1 cellular context compared by ENCODE assay signal in the genomic region with DNA sequence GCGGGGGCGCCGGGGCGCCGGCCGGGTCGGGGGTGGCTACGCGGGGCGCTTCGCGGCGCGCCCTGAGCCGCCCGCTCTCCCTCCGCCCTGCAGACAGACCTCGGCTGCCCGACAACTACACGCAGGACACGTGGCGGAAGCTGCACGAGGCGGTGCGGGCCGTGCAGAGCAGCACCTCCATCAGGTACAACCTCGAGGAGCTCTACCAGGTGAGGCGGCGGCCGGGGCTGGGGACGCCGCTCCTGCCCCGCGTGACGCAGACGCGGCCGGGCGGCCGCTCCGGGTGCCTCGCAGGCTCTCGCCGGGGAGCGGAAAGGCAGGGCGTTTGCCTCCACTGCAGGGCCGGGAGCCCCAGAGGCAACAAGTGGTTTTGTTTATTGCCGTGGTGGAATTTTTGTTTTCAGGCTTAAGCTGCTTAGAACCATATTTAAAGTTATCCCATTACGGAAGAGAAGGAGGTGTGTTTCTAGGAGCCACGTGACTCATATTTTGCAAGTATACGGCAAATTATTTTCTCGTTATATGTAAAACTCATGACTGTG.
TF ChIP-seq lines count a peak whose summit lies in the region.

No MANE protein-coding gene starts in this region.

TF ChIP-seq in HepG2, 621 proteins besides CTCF, POLR2A, EP300 and RAD21 (continued from another document and continues in another):
- TF ChIP-seq FLYWCH1 (CRISPR knock-in tag; IDR thresholded peaks at IDR 0.05) (no peak), FOXA1 (IDR thresholded peaks at IDR 0.05) (no peak), FOXA1 (CRISPR knock-in tag; IDR thresholded peaks at IDR 0.05) (no peak), KAT7 (CRISPR knock-in tag; IDR thresholded peaks at IDR 0.05; ENCODE audit: borderline replicate concordance) (peak; percentile 66; the same call in 1 of the 2 replicates), ZNF883 (CRISPR knock-in tag; IDR thresholded peaks at IDR 0.05; ENCODE audit: not compliant biosample characterization) (peak; percentile 86), ETV6 (CRISPR knock-in tag; conservative IDR thresholded peaks at IDR 0.05) (no peak), SUZ12 (IDR thresholded peaks at IDR 0.05; ENCODE audit: low read depth, low read length) (no peak), ARHGAP35 (CRISPR knock-in tag; IDR thresholded peaks at IDR 0.05; ENCODE audit: borderline replicate concordance) (peak; percentile 88), ZNF776 (CRISPR knock-in tag; IDR thresholded peaks at IDR 0.05) (no peak; the same call in 1 of the 2 replicates), CBX2 (IDR thresholded peaks at IDR 0.05; ENCODE audit: low read depth, low read length) (no peak), CBX2 (CRISPR knock-in tag; IDR thresholded peaks at IDR 0.05; ENCODE audit: low read depth) (no peak), STAG1 (CRISPR knock-in tag; IDR thresholded peaks at IDR 0.05) (0 out of 2 replicates have a peak, but pooled peaks have one; percentile 4), ZNF335 (CRISPR knock-in tag; IDR thresholded peaks at IDR 0.05) (no peak), ESRRA (CRISPR knock-in tag; IDR thresholded peaks at IDR 0.05; ENCODE audit: low read depth) (no peak), SKI (IDR thresholded peaks at IDR 0.05; ENCODE audit: partially characterized antibody) (no peak), ZNF232 (CRISPR knock-in tag; IDR thresholded peaks at IDR 0.05; ENCODE audit: borderline replicate concordance) (peak; percentile 74; the same call in 1 of the 2 replicates), TAF15 (IDR thresholded peaks at IDR 0.05; ENCODE audit: low read depth, low read length, poor library complexity, severe bottlenecking) (no peak), REPIN1 (CRISPR knock-in tag; IDR thresholded peaks at IDR 0.05; ENCODE audit: borderline replicate concordance, low read depth) (peak; percentile 42; the same call in 1 of the 2 replicates), ZBTB20 (CRISPR knock-in tag; IDR thresholded peaks at IDR 0.05; ENCODE audit: borderline replicate concordance, low read depth) (no peak; the same call in 1 of the 2 replicates), JUND (CRISPR knock-in tag; IDR thresholded peaks at IDR 0.05) (no peak), ZNF234 (CRISPR knock-in tag; conservative IDR thresholded peaks at IDR 0.05) (peak; percentile 79; the same call in 1 of the 2 replicates), MXI1 (IDR thresholded peaks at IDR 0.05; ENCODE audit: borderline replicate concordance, low read depth, low read length) (peak; percentile 74), ZBTB7A (CRISPR knock-in tag; IDR thresholded peaks at IDR 0.05) (no peak), KDM1A (CRISPR knock-in tag; IDR thresholded peaks at IDR 0.05) (0 out of 2 replicates have a peak, but pooled peaks have one; percentile 18), ADNP (CRISPR knock-in tag; IDR thresholded peaks at IDR 0.05) (no peak), ZNF570 (CRISPR knock-in tag; IDR thresholded peaks at IDR 0.05; ENCODE audit: borderline replicate concordance) (no peak), HOXA5 (CRISPR knock-in tag; IDR thresholded peaks at IDR 0.05) (peak; percentile 46; the same call in 1 of the 2 replicates), ZNF83 (CRISPR knock-in tag; IDR thresholded peaks at IDR 0.05; ENCODE audit: borderline replicate concordance) (no peak), KMT2A (CRISPR knock-in tag; IDR thresholded peaks at IDR 0.05) (0 out of 2 replicates have a peak, but pooled peaks have one; percentile 26), NFYC (CRISPR knock-in tag; IDR thresholded peaks at IDR 0.05) (no peak), KLF13 (CRISPR knock-in tag; IDR thresholded peaks at IDR 0.05) (no peak), HMGA1 (CRISPR knock-in tag; conservative IDR thresholded peaks at IDR 0.05) (no peak), HMG20B (CRISPR knock-in tag; conservative IDR thresholded peaks at IDR 0.05) (no peak), ZNF674 (CRISPR knock-in tag; IDR thresholded peaks at IDR 0.05; ENCODE audit: low read depth) (0 out of 2 replicates have a peak, but pooled peaks have one; percentile 65), ATF1 (CRISPR knock-in tag; IDR thresholded peaks at IDR 0.05) (no peak), ELF1 (CRISPR knock-in tag; IDR thresholded peaks at IDR 0.05) (no peak), CCDC6 (CRISPR knock-in tag; IDR thresholded peaks at IDR 0.05) (peak; percentile 65; the same call in 1 of the 2 replicates), RELA (CRISPR knock-in tag; IDR thresholded peaks at IDR 0.05) (no peak), MED13 (CRISPR knock-in tag; IDR thresholded peaks at IDR 0.05) (no peak), YEATS2 (CRISPR knock-in tag; IDR thresholded peaks at IDR 0.05; ENCODE audit: borderline replicate concordance) (no peak), AKAP8 (CRISPR knock-in tag; IDR thresholded peaks at IDR 0.05) (peak; percentile 83)
- TF ChIP-seq, protein P1, sequence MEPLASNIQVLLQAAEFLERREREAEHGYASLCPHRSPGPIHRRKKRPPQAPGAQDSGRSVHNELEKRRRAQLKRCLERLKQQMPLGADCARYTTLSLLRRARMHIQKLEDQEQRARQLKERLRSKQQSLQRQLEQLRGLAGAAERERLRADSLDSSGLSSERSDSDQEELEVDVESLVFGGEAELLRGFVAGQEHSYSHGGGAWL (CRISPR knock-in tag; IDR thresholded peaks at IDR 0.05) = peak; percentile 94
- TF ChIP-seq, protein P2, sequence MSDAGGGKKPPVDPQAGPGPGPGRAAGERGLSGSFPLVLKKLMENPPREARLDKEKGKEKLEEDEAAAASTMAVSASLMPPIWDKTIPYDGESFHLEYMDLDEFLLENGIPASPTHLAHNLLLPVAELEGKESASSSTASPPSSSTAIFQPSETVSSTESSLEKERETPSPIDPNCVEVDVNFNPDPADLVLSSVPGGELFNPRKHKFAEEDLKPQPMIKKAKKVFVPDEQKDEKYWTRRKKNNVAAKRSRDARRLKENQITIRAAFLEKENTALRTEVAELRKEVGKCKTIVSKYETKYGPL (CRISPR knock-in tag; IDR thresholded peaks at IDR 0.05) = no peak
- TF ChIP-seq, protein P3, sequence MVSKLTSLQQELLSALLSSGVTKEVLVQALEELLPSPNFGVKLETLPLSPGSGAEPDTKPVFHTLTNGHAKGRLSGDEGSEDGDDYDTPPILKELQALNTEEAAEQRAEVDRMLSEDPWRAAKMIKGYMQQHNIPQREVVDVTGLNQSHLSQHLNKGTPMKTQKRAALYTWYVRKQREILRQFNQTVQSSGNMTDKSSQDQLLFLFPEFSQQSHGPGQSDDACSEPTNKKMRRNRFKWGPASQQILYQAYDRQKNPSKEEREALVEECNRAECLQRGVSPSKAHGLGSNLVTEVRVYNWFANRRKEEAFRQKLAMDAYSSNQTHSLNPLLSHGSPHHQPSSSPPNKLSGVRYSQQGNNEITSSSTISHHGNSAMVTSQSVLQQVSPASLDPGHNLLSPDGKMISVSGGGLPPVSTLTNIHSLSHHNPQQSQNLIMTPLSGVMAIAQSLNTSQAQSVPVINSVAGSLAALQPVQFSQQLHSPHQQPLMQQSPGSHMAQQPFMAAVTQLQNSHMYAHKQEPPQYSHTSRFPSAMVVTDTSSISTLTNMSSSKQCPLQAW (CRISPR knock-in tag; IDR thresholded peaks at IDR 0.05) = no peak
- TF ChIP-seq, protein P4, sequence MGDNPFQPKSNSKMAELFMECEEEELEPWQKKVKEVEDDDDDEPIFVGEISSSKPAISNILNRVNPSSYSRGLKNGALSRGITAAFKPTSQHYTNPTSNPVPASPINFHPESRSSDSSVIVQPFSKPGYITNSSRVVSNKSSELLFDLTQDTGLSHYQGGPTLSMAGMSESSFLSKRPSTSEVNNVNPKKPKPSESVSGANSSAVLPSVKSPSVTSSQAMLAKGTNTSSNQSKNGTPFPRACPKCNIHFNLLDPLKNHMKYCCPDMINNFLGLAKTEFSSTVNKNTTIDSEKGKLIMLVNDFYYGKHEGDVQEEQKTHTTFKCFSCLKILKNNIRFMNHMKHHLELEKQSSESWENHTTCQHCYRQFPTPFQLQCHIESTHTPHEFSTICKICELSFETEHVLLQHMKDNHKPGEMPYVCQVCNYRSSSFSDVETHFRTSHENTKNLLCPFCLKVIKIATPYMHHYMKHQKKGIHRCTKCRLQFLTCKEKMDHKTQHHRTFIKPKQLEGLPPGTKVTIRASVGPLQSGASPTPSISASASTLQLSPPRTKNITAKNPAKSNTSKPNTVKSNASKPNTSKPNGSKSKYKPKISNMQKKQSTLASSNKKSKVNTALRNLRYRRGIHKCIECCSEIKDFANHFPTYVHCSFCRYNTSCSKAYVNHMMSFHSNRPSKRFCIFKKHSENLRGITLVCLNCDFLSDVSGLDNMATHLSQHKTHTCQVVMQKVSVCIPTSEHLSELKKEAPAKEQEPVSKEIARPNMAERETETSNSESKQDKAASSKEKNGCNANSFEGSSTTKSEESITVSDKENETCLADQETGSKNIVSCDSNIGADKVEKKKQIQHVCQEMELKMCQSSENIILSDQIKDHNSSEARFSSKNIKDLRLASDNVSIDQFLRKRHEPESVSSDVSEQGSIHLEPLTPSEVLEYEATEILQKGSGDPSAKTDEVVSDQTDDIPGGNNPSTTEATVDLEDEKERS (CRISPR knock-in tag; IDR thresholded peaks at IDR 0.05) = no peak
- TF ChIP-seq, protein P5, sequence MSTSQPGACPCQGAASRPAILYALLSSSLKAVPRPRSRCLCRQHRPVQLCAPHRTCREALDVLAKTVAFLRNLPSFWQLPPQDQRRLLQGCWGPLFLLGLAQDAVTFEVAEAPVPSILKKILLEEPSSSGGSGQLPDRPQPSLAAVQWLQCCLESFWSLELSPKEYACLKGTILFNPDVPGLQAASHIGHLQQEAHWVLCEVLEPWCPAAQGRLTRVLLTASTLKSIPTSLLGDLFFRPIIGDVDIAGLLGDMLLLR (CRISPR knock-in tag; IDR thresholded peaks at IDR 0.05) = peak; percentile 88; the same call in 1 of the 2 replicates
- TF ChIP-seq, protein P6, sequence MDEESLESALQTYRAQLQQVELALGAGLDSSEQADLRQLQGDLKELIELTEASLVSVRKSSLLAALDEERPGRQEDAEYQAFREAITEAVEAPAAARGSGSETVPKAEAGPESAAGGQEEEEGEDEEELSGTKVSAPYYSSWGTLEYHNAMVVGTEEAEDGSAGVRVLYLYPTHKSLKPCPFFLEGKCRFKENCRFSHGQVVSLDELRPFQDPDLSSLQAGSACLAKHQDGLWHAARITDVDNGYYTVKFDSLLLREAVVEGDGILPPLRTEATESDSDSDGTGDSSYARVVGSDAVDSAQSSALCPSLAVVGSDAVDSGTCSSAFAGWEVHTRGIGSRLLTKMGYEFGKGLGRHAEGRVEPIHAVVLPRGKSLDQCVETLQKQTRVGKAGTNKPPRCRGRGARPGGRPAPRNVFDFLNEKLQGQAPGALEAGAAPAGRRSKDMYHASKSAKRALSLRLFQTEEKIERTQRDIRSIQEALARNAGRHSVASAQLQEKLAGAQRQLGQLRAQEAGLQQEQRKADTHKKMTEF (CRISPR knock-in tag; IDR thresholded peaks at IDR 0.05) = peak; percentile 22; the same call in 1 of the 2 replicates
- TF ChIP-seq, protein P7, sequence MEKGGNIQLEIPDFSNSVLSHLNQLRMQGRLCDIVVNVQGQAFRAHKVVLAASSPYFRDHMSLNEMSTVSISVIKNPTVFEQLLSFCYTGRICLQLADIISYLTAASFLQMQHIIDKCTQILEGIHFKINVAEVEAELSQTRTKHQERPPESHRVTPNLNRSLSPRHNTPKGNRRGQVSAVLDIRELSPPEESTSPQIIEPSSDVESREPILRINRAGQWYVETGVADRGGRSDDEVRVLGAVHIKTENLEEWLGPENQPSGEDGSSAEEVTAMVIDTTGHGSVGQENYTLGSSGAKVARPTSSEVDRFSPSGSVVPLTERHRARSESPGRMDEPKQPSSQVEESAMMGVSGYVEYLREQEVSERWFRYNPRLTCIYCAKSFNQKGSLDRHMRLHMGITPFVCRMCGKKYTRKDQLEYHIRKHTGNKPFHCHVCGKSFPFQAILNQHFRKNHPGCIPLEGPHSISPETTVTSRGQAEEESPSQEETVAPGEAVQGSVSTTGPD (CRISPR knock-in tag; IDR thresholded peaks at IDR 0.05) = no peak
- TF ChIP-seq, protein P8, sequence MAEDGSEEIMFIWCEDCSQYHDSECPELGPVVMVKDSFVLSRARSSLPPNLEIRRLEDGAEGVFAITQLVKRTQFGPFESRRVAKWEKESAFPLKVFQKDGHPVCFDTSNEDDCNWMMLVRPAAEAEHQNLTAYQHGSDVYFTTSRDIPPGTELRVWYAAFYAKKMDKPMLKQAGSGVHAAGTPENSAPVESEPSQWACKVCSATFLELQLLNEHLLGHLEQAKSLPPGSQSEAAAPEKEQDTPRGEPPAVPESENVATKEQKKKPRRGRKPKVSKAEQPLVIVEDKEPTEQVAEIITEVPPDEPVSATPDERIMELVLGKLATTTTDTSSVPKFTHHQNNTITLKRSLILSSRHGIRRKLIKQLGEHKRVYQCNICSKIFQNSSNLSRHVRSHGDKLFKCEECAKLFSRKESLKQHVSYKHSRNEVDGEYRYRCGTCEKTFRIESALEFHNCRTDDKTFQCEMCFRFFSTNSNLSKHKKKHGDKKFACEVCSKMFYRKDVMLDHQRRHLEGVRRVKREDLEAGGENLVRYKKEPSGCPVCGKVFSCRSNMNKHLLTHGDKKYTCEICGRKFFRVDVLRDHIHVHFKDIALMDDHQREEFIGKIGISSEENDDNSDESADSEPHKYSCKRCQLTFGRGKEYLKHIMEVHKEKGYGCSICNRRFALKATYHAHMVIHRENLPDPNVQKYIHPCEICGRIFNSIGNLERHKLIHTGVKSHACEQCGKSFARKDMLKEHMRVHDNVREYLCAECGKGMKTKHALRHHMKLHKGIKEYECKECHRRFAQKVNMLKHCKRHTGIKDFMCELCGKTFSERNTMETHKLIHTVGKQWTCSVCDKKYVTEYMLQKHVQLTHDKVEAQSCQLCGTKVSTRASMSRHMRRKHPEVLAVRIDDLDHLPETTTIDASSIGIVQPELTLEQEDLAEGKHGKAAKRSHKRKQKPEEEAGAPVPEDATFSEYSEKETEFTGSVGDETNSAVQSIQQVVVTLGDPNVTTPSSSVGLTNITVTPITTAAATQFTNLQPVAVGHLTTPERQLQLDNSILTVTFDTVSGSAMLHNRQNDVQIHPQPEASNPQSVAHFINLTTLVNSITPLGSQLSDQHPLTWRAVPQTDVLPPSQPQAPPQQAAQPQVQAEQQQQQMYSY (CRISPR knock-in tag; IDR thresholded peaks at IDR 0.05) = no peak
- TF ChIP-seq, protein P9, sequence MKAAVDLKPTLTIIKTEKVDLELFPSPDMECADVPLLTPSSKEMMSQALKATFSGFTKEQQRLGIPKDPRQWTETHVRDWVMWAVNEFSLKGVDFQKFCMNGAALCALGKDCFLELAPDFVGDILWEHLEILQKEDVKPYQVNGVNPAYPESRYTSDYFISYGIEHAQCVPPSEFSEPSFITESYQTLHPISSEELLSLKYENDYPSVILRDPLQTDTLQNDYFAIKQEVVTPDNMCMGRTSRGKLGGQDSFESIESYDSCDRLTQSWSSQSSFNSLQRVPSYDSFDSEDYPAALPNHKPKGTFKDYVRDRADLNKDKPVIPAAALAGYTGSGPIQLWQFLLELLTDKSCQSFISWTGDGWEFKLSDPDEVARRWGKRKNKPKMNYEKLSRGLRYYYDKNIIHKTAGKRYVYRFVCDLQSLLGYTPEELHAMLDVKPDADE (CRISPR knock-in tag; IDR thresholded peaks at IDR 0.05) = no peak
